12 cellular contexts compared by ENCODE assay signal in genomic region chr12:32549675-32550079, GRCh38.
A peak's percentile ranks its signal among the peaks of the same experiment; 100 is the strongest.
DNase-seq lines count a peak whose midpoint lies in the region; ATAC-seq and TF ChIP-seq lines count a peak whose summit lies in the region.
"Had no signal": no experiment of that assay in that cellular context is flagged by ENCODE, and none has a peak within 500 bp of the region (broad histone marks: within the 10 kb centered on the region; RNA-seq: fewer than 3 reads in every experiment).

No MANE protein-coding gene starts in this region.

- peaks cover 24% of the 10 kb centered on the region for H3K4me1 Mint-ChIP-seq in progenitor cell of endocrine pancreas (ENCODE audit: low read depth)
- H3K4me1 Mint-ChIP-seq in effector memory CD8-positive, alpha-beta T cell (ENCODE audit: low read depth in 2 of 2): peaks cover 0 to 3% of the 10 kb centered on the region in 2 donors
- no peaks in the 10 kb centered on the region for H3K4me1 Mint-ChIP-seq in activated naive CD4-positive, alpha-beta T cell treated with anti-CD3 and anti-CD28 coated beads, Interleukin-2, amount 10 ng/mL, durations not matched to agents 7 days and 5 days
- H3K4me1 Mint-ChIP-seq: activated CD8-positive, alpha-beta memory T cell treated with anti-CD3 and anti-CD28 coated beads, Interleukin-2, amount 10 ng/mL, durations not matched to agents 7 days and 5 days; CD4-positive, alpha-beta memory T cell had no signal

- peaks cover 0 to 4% (median 0%) of the 10 kb centered on the region in 9 donors for H3K36me3 ChIP-seq in heart right ventricle

- ATAC-seq in heart right ventricle (peak; percentile 11 to 65 (median 44)), GM18517 (IDR thresholded peaks at IDR 0.05; ENCODE audit: unreplicated experiment) (no peak)
- no peak for ATAC-seq in effector memory CD8-positive, alpha-beta T cell (replicated peaks)
- ATAC-seq: activated CD8-positive, alpha-beta memory T cell treated with anti-CD3 and anti-CD28 coated beads, Interleukin-2, amount 10 ng/mL, durations not matched to agents 7 days and 5 days; natural killer cell treated with Interleukin-12 subunit alpha and Interleukin-12 subunit beta and Interleukin-15 and Interleukin-18, amount 100 ng/mL, for 72 hours had no signal

- no peak overlapping the region for H3K4me3 Mint-ChIP-seq in progenitor cell of endocrine pancreas (ENCODE audit: low read depth)
- no peak overlapping the region for H3K4me3 Mint-ChIP-seq in effector memory CD8-positive, alpha-beta T cell
- H3K4me3 Mint-ChIP-seq in activated naive CD4-positive, alpha-beta T cell treated with anti-CD3 and anti-CD28 coated beads, Interleukin-2, amount 10 ng/mL, durations not matched to agents 7 days and 5 days: no peak overlapping the region
- H3K4me3 Mint-ChIP-seq: activated CD8-positive, alpha-beta memory T cell treated with anti-CD3 and anti-CD28 coated beads, Interleukin-2, amount 10 ng/mL, durations not matched to agents 7 days and 5 days; CD4-positive, alpha-beta memory T cell; natural killer cell treated with Interleukin-12 subunit alpha and Interleukin-12 subunit beta and Interleukin-15 and Interleukin-18, amount 100 ng/mL, for 72 hours had no signal

- TF ChIP-seq CTCF in heart right ventricle (IDR thresholded peaks at IDR 0.05): no peak
- TF ChIP-seq CTCF in progenitor cell of endocrine pancreas (IDR thresholded peaks at IDR 0.05; ENCODE audit: unreplicated experiment): no peak

- H3K27ac Mint-ChIP-seq in progenitor cell of endocrine pancreas: peak overlapping the region; percentile 54
- no peak overlapping the region for H3K27ac Mint-ChIP-seq in effector memory CD8-positive, alpha-beta T cell
- no peak overlapping the region for H3K27ac Mint-ChIP-seq in activated naive CD4-positive, alpha-beta T cell treated with anti-CD3 and anti-CD28 coated beads, Interleukin-2, amount 10 ng/mL, durations not matched to agents 7 days and 5 days
- H3K27ac Mint-ChIP-seq: activated CD8-positive, alpha-beta memory T cell treated with anti-CD3 and anti-CD28 coated beads, Interleukin-2, amount 10 ng/mL, durations not matched to agents 7 days and 5 days; natural killer cell treated with Interleukin-12 subunit alpha and Interleukin-12 subunit beta and Interleukin-15 and Interleukin-18, amount 100 ng/mL, for 72 hours had no signal

- peak; percentile 26 for DNase-seq in AG08396 (ENCODE audit: low spot score)
- DNase-seq in heart right ventricle: no peak
- no peak for DNase-seq in progenitor cell of endocrine pancreas (ENCODE audit: low spot score, unreplicated experiment)
- no peak for DNase-seq in effector memory CD8-positive, alpha-beta T cell
- DNase-seq in activated naive CD4-positive, alpha-beta T cell treated with anti-CD3 and anti-CD28 coated beads, Interleukin-2, amount 10 ng/mL, durations not matched to agents 7 days and 5 days: no peak
- no peak for DNase-seq in NOMO-1 treated with dmso at 0.1 percent for 144 hours (lab: John Stamatoyannopoulos, UW; ENCODE audit: unreplicated experiment)
- DNase-seq: activated CD8-positive, alpha-beta memory T cell treated with anti-CD3 and anti-CD28 coated beads, Interleukin-2, amount 10 ng/mL, durations not matched to agents 7 days and 5 days; CD4-positive, alpha-beta memory T cell; stimulated activated naive CD4-positive, alpha-beta T cell had no signal

- 11 to 16% methylated on average over 8 of the region's 8 CpGs for WGBS in heart right ventricle, 2 donors

- H3K27ac ChIP-seq in angular gyrus (ENCODE audit: low read depth, low read length) (peak overlapping the region; percentile 89), heart right ventricle (peak overlapping the region; percentile 14 to 85 (median 80))

- no peaks in the 10 kb centered on the region for H3K9me3 ChIP-seq in heart right ventricle

- CTCF ChIA-PET in activated naive CD4-positive, alpha-beta T cell treated with anti-CD3 and anti-CD28 coated beads, Interleukin-2, amount 10 ng/mL, durations not matched to agents 7 days and 5 days (lab: Charles Lee): no interaction called here

- H3K4me3 ChIP-seq in heart right ventricle: peak overlapping the region in 4 of 10 donors; percentile 2 to 36 (median 10)

- H3K27me3 Mint-ChIP-seq in progenitor cell of endocrine pancreas: no peaks in the 10 kb centered on the region
- H3K27me3 Mint-ChIP-seq in effector memory CD8-positive, alpha-beta T cell: peaks cover 8 to 16% of the 10 kb centered on the region in 2 donors
- H3K27me3 Mint-ChIP-seq in activated naive CD4-positive, alpha-beta T cell treated with anti-CD3 and anti-CD28 coated beads, Interleukin-2, amount 10 ng/mL, durations not matched to agents 7 days and 5 days: no peaks in the 10 kb centered on the region
- H3K27me3 Mint-ChIP-seq: activated CD8-positive, alpha-beta memory T cell treated with anti-CD3 and anti-CD28 coated beads, Interleukin-2, amount 10 ng/mL, durations not matched to agents 7 days and 5 days; CD4-positive, alpha-beta memory T cell had no signal

- H3K9me3 Mint-ChIP-seq in progenitor cell of endocrine pancreas (ENCODE audit: low read depth): peaks cover 6% of the 10 kb centered on the region
- no peaks in the 10 kb centered on the region for H3K9me3 Mint-ChIP-seq in effector memory CD8-positive, alpha-beta T cell
- H3K9me3 Mint-ChIP-seq in activated naive CD4-positive, alpha-beta T cell treated with anti-CD3 and anti-CD28 coated beads, Interleukin-2, amount 10 ng/mL, durations not matched to agents 7 days and 5 days: no peaks in the 10 kb centered on the region
- H3K9me3 Mint-ChIP-seq: CD4-positive, alpha-beta memory T cell; natural killer cell treated with Interleukin-12 subunit alpha and Interleukin-12 subunit beta and Interleukin-15 and Interleukin-18, amount 100 ng/mL, for 72 hours had no signal

- intact Hi-C loops in heart right ventricle (cut with DNase I): loop anchor here in 1 of 10 donors (10.0 kb wide), 1 partner anchor 85 kb away; no protein-coding TSS in a partner anchor

- H3K27me3 ChIP-seq in heart right ventricle: no peaks in the 10 kb centered on the region

- peaks cover 24 to 93% (median 71%) of the 10 kb centered on the region in 9 donors for H3K4me1 ChIP-seq in heart right ventricle

- H3K36me3 Mint-ChIP-seq in progenitor cell of endocrine pancreas (ENCODE audit: insufficient read depth): peaks cover 16% of the 10 kb centered on the region
- H3K36me3 Mint-ChIP-seq in effector memory CD8-positive, alpha-beta T cell (ENCODE audit: insufficient read depth): no peaks in the 10 kb centered on the region
- H3K36me3 Mint-ChIP-seq in activated naive CD4-positive, alpha-beta T cell treated with anti-CD3 and anti-CD28 coated beads, Interleukin-2, amount 10 ng/mL, durations not matched to agents 7 days and 5 days: no peaks in the 10 kb centered on the region
- H3K36me3 Mint-ChIP-seq: activated CD8-positive, alpha-beta memory T cell treated with anti-CD3 and anti-CD28 coated beads, Interleukin-2, amount 10 ng/mL, durations not matched to agents 7 days and 5 days; CD4-positive, alpha-beta memory T cell; natural killer cell treated with Interleukin-12 subunit alpha and Interleukin-12 subunit beta and Interleukin-15 and Interleukin-18, amount 100 ng/mL, for 72 hours had no signal

Comparison
In these comparisons a context has a peak if more than half of its experiments do, and no peak if none do; other contexts are left out.
1. ATAC-seq: peak in heart right ventricle (8 of 8); none in effector memory CD8-positive, alpha-beta T cell (single experiment) and GM18517 (single experiment).